Comparison of ENCODE assay signal across 21 cellular contexts in the genomic region with DNA sequence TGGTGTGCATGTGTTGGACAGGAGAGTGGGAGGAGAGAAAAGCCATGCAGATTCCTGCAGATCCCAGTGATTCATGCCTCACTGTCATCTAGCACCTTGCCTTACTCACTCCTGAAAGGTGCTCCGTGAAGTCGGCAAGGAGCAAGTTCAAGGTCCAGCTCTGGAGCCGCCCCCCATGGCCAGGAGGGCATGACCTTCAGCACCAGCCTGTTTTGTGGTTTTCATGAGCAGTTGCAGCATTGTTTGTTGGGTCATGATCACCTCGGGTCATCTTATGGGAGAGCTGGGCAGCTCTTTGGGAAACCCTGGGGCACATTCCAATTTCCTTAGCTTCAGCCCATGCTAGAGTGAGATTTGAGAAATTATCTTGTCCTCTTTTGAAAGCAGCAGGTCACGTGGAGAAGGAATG.
DNase-seq lines count a peak whose midpoint lies in the region; ATAC-seq, FAIRE-seq and TF ChIP-seq lines count a peak whose summit lies in the region.
"Had no signal": no experiment of that assay in that cellular context is flagged by ENCODE, and none has a peak within 500 bp of the region (broad histone marks: within the 10 kb centered on the region; RNA-seq: fewer than 3 reads in every experiment).

No MANE protein-coding gene starts in this region.

- H3K36me3 ChIP-seq in mammary epithelial cell (ENCODE audit: insufficient read depth, low read length) (no peaks in the 10 kb centered on the region), liver (ENCODE audit: control insufficient read depth in 4 of 4, insufficient read depth in 3 of 4, low read depth in 1 of 4, low read length in 3 of 4) (no peaks in the 10 kb centered on the region), heart right ventricle (no peaks in the 10 kb centered on the region)
- H3K36me3 ChIP-seq: MG63 had no signal

- no peaks in the 10 kb centered on the region for H3K79me2 ChIP-seq in mammary epithelial cell (ENCODE audit: insufficient read depth, low read length)

- H3K4me2 ChIP-seq in mammary epithelial cell (ENCODE audit: insufficient read depth, low read depth, low read length), result no peak overlapping the region
- H3K4me2 ChIP-seq: A549 had no signal

- peaks cover 30% of the 10 kb centered on the region for H3K27me3 Mint-ChIP-seq in nephron progenitor cell (ENCODE audit: low read depth, poor library complexity)

- H3K9me3 Mint-ChIP-seq in nephron progenitor cell, result peaks cover 9% of the 10 kb centered on the region

- no peak overlapping the region for H3K27ac ChIP-seq in mammary epithelial cell (ENCODE audit: insufficient read depth, low read depth, low read length)
- H3K27ac ChIP-seq in liver (ENCODE audit: low read depth in 1 of 2, low read length in 2 of 2), result no peak overlapping the region
- no peak overlapping the region for H3K27ac ChIP-seq in heart right ventricle
- H3K27ac ChIP-seq: A549 had no signal

- no peak overlapping the region for H3K27ac Mint-ChIP-seq in nephron progenitor cell
- H3K27ac Mint-ChIP-seq: CD4-positive, CD25-positive, alpha-beta regulatory T cell had no signal

- H3K4me3 Mint-ChIP-seq in nephron progenitor cell, result no peak overlapping the region
- H3K4me3 Mint-ChIP-seq: CD4-positive, CD25-positive, alpha-beta regulatory T cell had no signal

- H3K4me1 ChIP-seq in mammary epithelial cell (ENCODE audit: insufficient read depth, low read length) (peaks cover 44% of the 10 kb centered on the region), liver (ENCODE audit: control insufficient read depth in 4 of 4, insufficient read depth in 4 of 4, low read length in 3 of 4) (peaks cover 7 to 43% (median 31%) of the 10 kb centered on the region in 4 donors), heart right ventricle (peaks cover 0 to 26% (median 10%) of the 10 kb centered on the region in 9 donors)
- H3K4me1 ChIP-seq: A549 had no signal

- BruUV-seq in mammary epithelial cell (replicated peaks; lab: Mats Ljungman, UMichigan), result no TSS peak

- H2AFZ ChIP-seq in mammary epithelial cell (ENCODE audit: low read depth, low read length), result no peak overlapping the region

- H3K9ac ChIP-seq in mammary epithelial cell (ENCODE audit: insufficient read depth, low read length), result no peak overlapping the region
- no peak overlapping the region for H3K9ac ChIP-seq in liver (ENCODE audit: low read depth in 1 of 2, low read length in 2 of 2)

- TF ChIP-seq RAD21 in liver (IDR thresholded peaks at IDR 0.05), result no peak

- H3K4me3 ChIP-seq in mammary epithelial cell (replicated peaks in 1 of 3; ENCODE audit: insufficient read depth in 1 of 3, low read depth in 2 of 3, low read length in 3 of 3) (no peak overlapping the region), liver (ENCODE audit: low read depth in 1 of 3, low read length in 3 of 3) (no peak overlapping the region), heart right ventricle (no peak overlapping the region)
- H3K4me3 ChIP-seq: A549, MG63 had no signal

- H3K27me3 ChIP-seq in mammary epithelial cell (ENCODE audit: insufficient read depth, low read length), result no peaks in the 10 kb centered on the region
- H3K27me3 ChIP-seq in liver (ENCODE audit: control insufficient read depth in 4 of 4, insufficient read depth in 4 of 4, low read length in 3 of 4), result no peaks in the 10 kb centered on the region
- no peaks in the 10 kb centered on the region for H3K27me3 ChIP-seq in heart right ventricle
- H3K27me3 ChIP-seq: MG63 had no signal

- FAIRE-seq in RCC 7860 (lab: Jason Lieb, UNC), result no peak
- FAIRE-seq: A549, H54 had no signal

- H3K9me3 ChIP-seq in mammary epithelial cell (replicated peaks; ENCODE audit: insufficient read depth, low read length), result no peaks in the 10 kb centered on the region
- H3K9me3 ChIP-seq in liver (ENCODE audit: control insufficient read depth in 4 of 4, low read length in 3 of 4), result no peaks in the 10 kb centered on the region
- H3K9me3 ChIP-seq in heart right ventricle, result no peaks in the 10 kb centered on the region
- H3K9me3 ChIP-seq: A549, MG63 had no signal

- intact Hi-C loops in mammary epithelial cell (cut with micrococcal nuclease) (no loop called here), heart right ventricle (cut with DNase I) (loop anchor here in 3 of 10 donors (5.0 to 10.0 kb wide), 3 partner anchors 59 to 81 kb away; no protein-coding TSS in a partner anchor)

- no peak for TF ChIP-seq CTCF in mammary epithelial cell (conservative IDR thresholded peaks at IDR 0.05 in 1 of 2, IDR thresholded peaks at IDR 0.05 in 1 of 2; ENCODE audit: extremely low read depth in 1 of 2, insufficient read depth in 1 of 2, low read depth in 1 of 2, low read length in 2 of 2)
- TF ChIP-seq CTCF in liver (IDR thresholded peaks at IDR 0.05; ENCODE audit: low read depth, low read length, missing input control), result no peak
- TF ChIP-seq CTCF in nephron progenitor cell (IDR thresholded peaks at IDR 0.05), result no peak
- TF ChIP-seq CTCF in heart right ventricle (IDR thresholded peaks at IDR 0.05), result no peak

- no peak for ATAC-seq in heart right ventricle
- ATAC-seq: A549, Panc1 had no signal

- no peaks in the 10 kb centered on the region for H4K20me1 ChIP-seq in mammary epithelial cell (ENCODE audit: insufficient read depth, low read length)

- in situ Hi-C loops in mammary epithelial cell (cut with MboI; ENCODE audit: low sequenced_read_pairs in 2 of 2), result no loop called here

- peak; percentile 38 for DNase-seq in EH (ENCODE audit: low read depth)
- peak; percentile 59 for DNase-seq in RCC 7860 (ENCODE audit: low spot score)
- DNase-seq in mammary epithelial cell, result peak; percentile 66
- DNase-seq in nephron progenitor cell, result no peak
- no peak for DNase-seq in stimulated activated CD4-positive, alpha-beta T cell treated with anti-CD3 and anti-CD28 coated beads, Interleukin-15, amount 100 ng/mL, for 24 hours
- no peak for DNase-seq in retina
- no peak for DNase-seq in heart right ventricle
- DNase-seq: Calu3; CD4-positive, CD25-positive, alpha-beta regulatory T cell; GF-D8; KG1; MG63; NCI-H1105 treated with DMSO at 0.1 percent for 48 hours; NCI-H187; NCI-H510A; NCI-H82; SIG-M5 had no signal

- WGBS in mammary epithelial cell (ENCODE audit: low coverage, missing lambda C conversion rate), result 33% methylated on average over 4 of the region's 5 CpGs
- WGBS in liver, result 44% methylated on average over 5 of the region's 5 CpGs
- 80 to 90% methylated on average over 5 of the region's 5 CpGs for WGBS in heart right ventricle, 2 donors

- peaks cover 21% of the 10 kb centered on the region for H3K4me1 Mint-ChIP-seq in nephron progenitor cell
- H3K4me1 Mint-ChIP-seq: CD4-positive, CD25-positive, alpha-beta regulatory T cell had no signal

- CTCF ChIA-PET in mammary epithelial cell (lab: Charles Lee; ENCODE audit: low non-redundant PET), result no interaction called here

- dilution Hi-C loops in mammary epithelial cell (cut with HindIII; ENCODE audit: low sequenced_read_pairs), result no loop called here

- H3K36me3 Mint-ChIP-seq in nephron progenitor cell (ENCODE audit: low read depth), result peaks cover 8% of the 10 kb centered on the region
- H3K36me3 Mint-ChIP-seq: CD4-positive, CD25-positive, alpha-beta regulatory T cell had no signal

TF ChIP-seq in liver, 16 proteins besides CTCF, POLR2A, EP300 and RAD21:
- TF ChIP-seq RXRA (IDR thresholded peaks at IDR 0.05) (peak; percentile 11 to 45), TAF1 (conservative IDR thresholded peaks at IDR 0.05) (no peak), HNF4A (conservative IDR thresholded peaks at IDR 0.05) (peak in 1 of 2 donors; percentile 15), GABPA (IDR thresholded peaks at IDR 0.05 in 1 of 2, conservative IDR thresholded peaks at IDR 0.05 in 1 of 2) (no peak)
- TF ChIP-seq, protein P1, sequence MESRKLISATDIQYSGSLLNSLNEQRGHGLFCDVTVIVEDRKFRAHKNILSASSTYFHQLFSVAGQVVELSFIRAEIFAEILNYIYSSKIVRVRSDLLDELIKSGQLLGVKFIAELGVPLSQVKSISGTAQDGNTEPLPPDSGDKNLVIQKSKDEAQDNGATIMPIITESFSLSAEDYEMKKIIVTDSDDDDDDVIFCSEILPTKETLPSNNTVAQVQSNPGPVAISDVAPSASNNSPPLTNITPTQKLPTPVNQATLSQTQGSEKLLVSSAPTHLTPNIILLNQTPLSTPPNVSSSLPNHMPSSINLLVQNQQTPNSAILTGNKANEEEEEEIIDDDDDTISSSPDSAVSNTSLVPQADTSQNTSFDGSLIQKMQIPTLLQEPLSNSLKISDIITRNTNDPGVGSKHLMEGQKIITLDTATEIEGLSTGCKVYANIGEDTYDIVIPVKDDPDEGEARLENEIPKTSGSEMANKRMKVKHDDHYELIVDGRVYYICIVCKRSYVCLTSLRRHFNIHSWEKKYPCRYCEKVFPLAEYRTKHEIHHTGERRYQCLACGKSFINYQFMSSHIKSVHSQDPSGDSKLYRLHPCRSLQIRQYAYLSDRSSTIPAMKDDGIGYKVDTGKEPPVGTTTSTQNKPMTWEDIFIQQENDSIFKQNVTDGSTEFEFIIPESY (IDR thresholded peaks at IDR 0.05), result no peak
TF ChIP-seq in liver: peak in this region for 2.

Comparison
In these comparisons a context has a peak if more than half of its experiments do, and no peak if none do; other contexts are left out.
1. DNase-seq: peak in EH (single experiment), RCC 7860 (single experiment) and mammary epithelial cell (single experiment); none in nephron progenitor cell (single experiment), stimulated activated CD4-positive, alpha-beta T cell treated with anti-CD3 and anti-CD28 coated beads, Interleukin-15, amount 100 ng/mL, for 24 hours (single experiment), retina (single experiment) and heart right ventricle (0 of 2).